18 cellular contexts compared by ENCODE assay signal in genomic region chr10:112834661-112835060, GRCh38.
DNase-seq lines count a peak whose midpoint lies in the region; ATAC-seq, FAIRE-seq and TF ChIP-seq lines count a peak whose summit lies in the region.
"Had no signal": no experiment of that assay in that cellular context is flagged by ENCODE, and none has a peak within 500 bp of the region (broad histone marks: within the 10 kb centered on the region; RNA-seq: fewer than 3 reads in every experiment).

No MANE protein-coding gene starts in this region.

- H2AFZ ChIP-seq in hepatocyte = no peak overlapping the region

- CTCF ChIA-PET in A673 (lab: Charles Lee) = no interaction called here

- POLR2A ChIA-PET in A673 (lab: Charles Lee; ENCODE audit: low non-redundant PET) = no interaction called here

- 86% methylated on average over 6 of the region's 6 CpGs for WGBS in hepatocyte (ENCODE audit: low lambda C conversion rate, missing lambda C conversion rate)

- no peaks in the 10 kb centered on the region for H3K27me3 ChIP-seq in BLaER1
- H3K27me3 ChIP-seq in hepatocyte = no peaks in the 10 kb centered on the region
- no peaks in the 10 kb centered on the region for H3K27me3 ChIP-seq in A673 (replicated peaks; ENCODE audit: insufficient read depth, low read depth, low read length, poor library complexity)
- H3K27me3 ChIP-seq: body of pancreas, dorsolateral prefrontal cortex, testis had no signal

- TF ChIP-seq CTCF in hepatocyte (IDR thresholded peaks at IDR 0.05; ENCODE audit: poor library complexity) (no peak), GM20000 (IDR thresholded peaks at IDR 0.05; ENCODE audit: extremely low read depth, missing control alignments) (no peak), A673 (conservative IDR thresholded peaks at IDR 0.05; ENCODE audit: low read depth, low read length) (no peak)

- H3K36me3 ChIP-seq in BLaER1 (no peaks in the 10 kb centered on the region), hepatocyte (replicated peaks; ENCODE audit: insufficient read depth, low read depth) (no peaks in the 10 kb centered on the region), A673 (ENCODE audit: insufficient read depth, low read length, poor library complexity, severe bottlenecking) (no peaks in the 10 kb centered on the region)

- H3K27ac ChIP-seq in BLaER1 (peak overlapping the region; percentile 76), hepatocyte (peak overlapping the region; percentile 16), A673 (ENCODE audit: low read depth, low read length, poor library complexity, severe bottlenecking) (no peak overlapping the region)
- H3K27ac ChIP-seq: body of pancreas, dorsolateral prefrontal cortex, testis had no signal

- BruUV-seq in A673 (replicated peaks; lab: Mats Ljungman, UMichigan) = no TSS peak

- H3K9me2 ChIP-seq in hepatocyte (replicated peaks; ENCODE audit: insufficient read depth) = no peaks in the 10 kb centered on the region

- FAIRE-seq in H54 (lab: Jason Lieb, UNC) = no peak
- FAIRE-seq: G401.6, GM12892 had no signal

- intact Hi-C loops in A673 (cut with micrococcal nuclease; ENCODE audit: unreplicated experiment) = no loop called here

- peak overlapping the region; percentile 44 for H3K4me3 ChIP-seq in BLaER1
- no peak overlapping the region for H3K4me3 ChIP-seq in hepatocyte
- H3K4me3 ChIP-seq in A673 (ENCODE audit: low read depth, low read length, poor library complexity, severe bottlenecking) = no peak overlapping the region
- H3K4me3 ChIP-seq: body of pancreas, dorsolateral prefrontal cortex, testis had no signal

- no peaks in the 10 kb centered on the region for H3K79me2 ChIP-seq in hepatocyte

- ATAC-seq in HG02885 (IDR thresholded peaks at IDR 0.05; ENCODE audit: poor library complexity, unreplicated experiment) = no peak
- ATAC-seq: body of pancreas, esophagus mucosa, HCT116, SK-N-SH treated with all-trans-retinoic acid at 6 μM for 48 hours had no signal

- no peaks in the 10 kb centered on the region; the same call in 1 of the 2 replicates for H4K20me1 ChIP-seq in BLaER1
- no peaks in the 10 kb centered on the region for H4K20me1 ChIP-seq in hepatocyte (ENCODE audit: insufficient read depth, poor library complexity, severe bottlenecking)

- H3K4me2 ChIP-seq in BLaER1 (peak overlapping the region; percentile 92), hepatocyte (no peak overlapping the region)

- H3K9ac ChIP-seq in BLaER1 = peak overlapping the region; percentile 66

- TF ChIP-seq POLR2A in H54 (IDR thresholded peaks at IDR 0.05; ENCODE audit: low read depth, low read length) = no peak

- DNase-seq in GM19238 (ENCODE audit: insufficient read length, low spot score) (peak; percentile 18), NOMO-1 (lab: John Stamatoyannopoulos, UW; ENCODE audit: unreplicated experiment in 2 of 2) (peak; percentile 74 to 80), hepatocyte (ENCODE audit: low spot score) (no peak), GM20000 (ENCODE audit: low spot score) (no peak), H54 (ENCODE audit: insufficient read length, low spot score) (no peak), A673 (ENCODE audit: low spot score) (no peak)
- DNase-seq: activated CD4-positive, alpha-beta T cell treated with anti-CD3 and anti-CD28 coated beads, Interleukin-2, amount 10 ng/mL, durations not matched to agents 24 days and 14 days; activated naive CD4-positive, alpha-beta T cell treated with Interleukin-2 at 50 U/mL for 16 hours; body of pancreas; dorsolateral prefrontal cortex; testis had no signal

- H3K9me3 ChIP-seq in BLaER1 = peaks cover 1% of the 10 kb centered on the region; the same call in 1 of the 2 replicates
- no peaks in the 10 kb centered on the region for H3K9me3 ChIP-seq in hepatocyte (ENCODE audit: low read depth)
- H3K9me3 ChIP-seq in A673 (ENCODE audit: low read depth, low read length, poor library complexity, severe bottlenecking) = no peaks in the 10 kb centered on the region
- H3K9me3 ChIP-seq: body of pancreas, testis had no signal

- H3K4me1 ChIP-seq in BLaER1 (peaks cover 63% of the 10 kb centered on the region), hepatocyte (ENCODE audit: insufficient read depth) (peaks cover 19% of the 10 kb centered on the region), A673 (ENCODE audit: insufficient read depth, low read length, poor library complexity, severe bottlenecking) (no peaks in the 10 kb centered on the region)
- H3K4me1 ChIP-seq: body of pancreas, testis had no signal

Comparison
In these comparisons a context has a peak if more than half of its experiments do, and no peak if none do; other contexts are left out.
1. DNase-seq: peak in GM19238 (single experiment) and NOMO-1 (2 of 2); none in hepatocyte (single experiment), GM20000 (single experiment), H54 (single experiment) and A673 (single experiment).